Comparison of ENCODE assay signal across 26 cellular contexts in genomic region chr3:135382621-135383020, GRCh38.
"Had no signal": no experiment of that assay in that cellular context is flagged by ENCODE, and none has a peak within 500 bp of the region (broad histone marks: within the 10 kb centered on the region; RNA-seq: fewer than 3 reads in every experiment).

No MANE protein-coding gene starts in this region.

- H3K36me3 ChIP-seq: left ventricle myocardium inferior, neutrophil, right atrium auricular region, right lobe of liver, thyroid gland, transverse colon, upper lobe of left lung, vagina had no signal

- H3K27me3 Mint-ChIP-seq: stimulated activated memory B cell treated with anti-CD40 and anti-IgM and Interleukin-4, amounts not matched to agents 10 μg/mL and 1 μg/mL and 100 μg/mL, for 72 hours; stimulated activated naive CD8-positive, alpha-beta T cell treated with anti-CD3 and anti-CD28 coated beads, Interleukin-15, amount 100 ng/mL, for 72 hours had no signal

- H3K4me1 Mint-ChIP-seq: mesothelial cell of epicardium; naive B cell; natural killer cell; stimulated activated memory B cell treated with anti-CD40 and anti-IgM and Interleukin-4, amounts not matched to agents 10 μg/mL and 1 μg/mL and 100 μg/mL, for 72 hours; stimulated activated naive CD8-positive, alpha-beta T cell treated with anti-CD3 and anti-CD28 coated beads, Interleukin-15, amount 100 ng/mL, for 72 hours had no signal

- ATAC-seq: natural killer cell; right lobe of liver; stimulated activated memory B cell treated with anti-CD40 and anti-IgM and Interleukin-4, amounts not matched to agents 10 μg/mL and 1 μg/mL and 100 μg/mL, for 72 hours; stimulated activated naive CD8-positive, alpha-beta T cell treated with anti-CD3 and anti-CD28 coated beads, Interleukin-15, amount 100 ng/mL, for 72 hours had no signal

- H3K4me2 ChIP-seq: hepatocyte, smooth muscle cell had no signal

- H2AFZ ChIP-seq: hepatocyte, parathyroid adenoma had no signal

- H3K9ac ChIP-seq: parathyroid adenoma had no signal

- H3K9me3 Mint-ChIP-seq: mesothelial cell of epicardium; nephron progenitor cell; stimulated activated memory B cell treated with anti-CD40 and anti-IgM and Interleukin-4, amounts not matched to agents 10 μg/mL and 1 μg/mL and 100 μg/mL, for 72 hours; stimulated activated naive CD8-positive, alpha-beta T cell treated with anti-CD3 and anti-CD28 coated beads, Interleukin-15, amount 100 ng/mL, for 72 hours had no signal

- H3K79me2 ChIP-seq: hepatocyte, parathyroid adenoma had no signal

- H3K27ac ChIP-seq: hepatocyte, left ventricle myocardium inferior, neutrophil, parathyroid adenoma, right atrium auricular region, right lobe of liver, thyroid gland, transverse colon, upper lobe of left lung, vagina had no signal

- H3K36me3 Mint-ChIP-seq: mesothelial cell of epicardium; naive B cell; natural killer cell; stimulated activated memory B cell treated with anti-CD40 and anti-IgM and Interleukin-4, amounts not matched to agents 10 μg/mL and 1 μg/mL and 100 μg/mL, for 72 hours had no signal

- H3K27ac Mint-ChIP-seq: mesothelial cell of epicardium; natural killer cell; nephron progenitor cell; stimulated activated memory B cell treated with anti-CD40 and anti-IgM and Interleukin-4, amounts not matched to agents 10 μg/mL and 1 μg/mL and 100 μg/mL, for 72 hours; stimulated activated naive CD8-positive, alpha-beta T cell treated with anti-CD3 and anti-CD28 coated beads, Interleukin-15, amount 100 ng/mL, for 72 hours had no signal

- H3K4me3 ChIP-seq: hepatocyte, left ventricle myocardium inferior, lung, right atrium auricular region, right lobe of liver, smooth muscle cell, thyroid gland, transverse colon, upper lobe of left lung, vagina had no signal

- H3K27me3 ChIP-seq: hepatocyte, neutrophil, right atrium auricular region, right lobe of liver, thyroid gland, transverse colon, upper lobe of left lung, vagina had no signal

- H3K9me3 ChIP-seq: neutrophil, right atrium auricular region, right lobe of liver, thyroid gland, transverse colon, upper lobe of left lung, vagina had no signal

- H3K4me3 Mint-ChIP-seq: mesothelial cell of epicardium; naive B cell; natural killer cell; nephron progenitor cell; stimulated activated memory B cell treated with anti-CD40 and anti-IgM and Interleukin-4, amounts not matched to agents 10 μg/mL and 1 μg/mL and 100 μg/mL, for 72 hours; stimulated activated naive CD8-positive, alpha-beta T cell treated with anti-CD3 and anti-CD28 coated beads, Interleukin-15, amount 100 ng/mL, for 72 hours had no signal

- DNase-seq: islet precursor cell; left ventricle myocardium inferior; naive B cell; natural killer cell; occipital lobe; right lobe of liver; stimulated activated CD4-positive, alpha-beta T cell treated with anti-CD3 and anti-CD28 coated beads, Interleukin-1b, Interleukin-23, amount 100 ng/mL, for 48 hours; stimulated activated CD4-positive, alpha-beta T cell treated with anti-CD3 and anti-CD28 coated beads, Interleukin-2, amount 100 ng/mL, for 48 hours; stimulated activated CD4-positive, alpha-beta T cell treated with anti-CD3 and anti-CD28 coated beads, Interleukin-4, amount 100 ng/mL, for 4 hours; stimulated activated CD8-positive, alpha-beta memory T cell treated with anti-CD3 and anti-CD28 coated beads, Interleukin-4, amount 100 ng/mL, for 48 hours; stimulated activated naive CD4-positive, alpha-beta T cell treated with Interleukin-2 at 50 U/mL for 16 hours; stimulated activated naive CD8-positive, alpha-beta T cell treated with anti-CD3 and anti-CD28 coated beads, Interleukin-15, amount 100 ng/mL, for 72 hours; substantia nigra; thyroid gland; transverse colon; upper lobe of left lung had no signal
